Comparison of ENCODE assay signal across 1 cellular context in genomic region chr6:16758163-16758975, GRCh38.
TF ChIP-seq lines count a peak whose summit lies in the region.

No MANE protein-coding gene starts in this region.

TF ChIP-seq in HEK293, 187 proteins besides CTCF, POLR2A, EP300 and RAD21 (continued from another document):
- TF ChIP-seq, protein P1, sequence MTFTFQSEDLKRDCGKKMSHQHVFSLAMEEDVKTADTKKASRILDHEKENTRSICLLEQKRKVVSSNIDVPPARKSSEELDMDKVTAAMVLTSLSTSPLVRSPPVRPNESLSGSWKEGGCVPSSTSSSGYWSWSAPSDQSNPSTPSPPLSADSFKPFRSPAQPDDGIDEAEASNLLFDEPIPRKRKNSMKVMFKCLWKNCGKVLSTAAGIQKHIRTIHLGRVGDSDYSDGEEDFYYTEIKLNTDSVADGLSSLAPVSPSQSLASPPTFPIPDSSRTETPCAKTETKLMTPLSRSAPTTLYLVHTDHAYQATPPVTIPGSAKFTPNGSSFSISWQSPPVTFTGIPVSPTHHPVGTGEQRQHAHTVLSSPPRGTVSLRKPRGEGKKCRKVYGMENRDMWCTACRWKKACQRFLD (tag by site-specific recombination; IDR thresholded peaks at IDR 0.05): no peak
- TF ChIP-seq PRDM1 (tag by site-specific recombination; IDR thresholded peaks at IDR 0.05) (0 out of 2 replicates have a peak, but pooled peaks have one; percentile 7), SCRT1 (tag by site-specific recombination; IDR thresholded peaks at IDR 0.05; ENCODE audit: borderline replicate concordance) (peak; percentile 57), ZNF670 (tag by site-specific recombination; IDR thresholded peaks at IDR 0.05; ENCODE audit: low read depth) (no peak), ZBTB17 (tag by site-specific recombination; IDR thresholded peaks at IDR 0.05) (peak; percentile 82)
- TF ChIP-seq, protein P2, sequence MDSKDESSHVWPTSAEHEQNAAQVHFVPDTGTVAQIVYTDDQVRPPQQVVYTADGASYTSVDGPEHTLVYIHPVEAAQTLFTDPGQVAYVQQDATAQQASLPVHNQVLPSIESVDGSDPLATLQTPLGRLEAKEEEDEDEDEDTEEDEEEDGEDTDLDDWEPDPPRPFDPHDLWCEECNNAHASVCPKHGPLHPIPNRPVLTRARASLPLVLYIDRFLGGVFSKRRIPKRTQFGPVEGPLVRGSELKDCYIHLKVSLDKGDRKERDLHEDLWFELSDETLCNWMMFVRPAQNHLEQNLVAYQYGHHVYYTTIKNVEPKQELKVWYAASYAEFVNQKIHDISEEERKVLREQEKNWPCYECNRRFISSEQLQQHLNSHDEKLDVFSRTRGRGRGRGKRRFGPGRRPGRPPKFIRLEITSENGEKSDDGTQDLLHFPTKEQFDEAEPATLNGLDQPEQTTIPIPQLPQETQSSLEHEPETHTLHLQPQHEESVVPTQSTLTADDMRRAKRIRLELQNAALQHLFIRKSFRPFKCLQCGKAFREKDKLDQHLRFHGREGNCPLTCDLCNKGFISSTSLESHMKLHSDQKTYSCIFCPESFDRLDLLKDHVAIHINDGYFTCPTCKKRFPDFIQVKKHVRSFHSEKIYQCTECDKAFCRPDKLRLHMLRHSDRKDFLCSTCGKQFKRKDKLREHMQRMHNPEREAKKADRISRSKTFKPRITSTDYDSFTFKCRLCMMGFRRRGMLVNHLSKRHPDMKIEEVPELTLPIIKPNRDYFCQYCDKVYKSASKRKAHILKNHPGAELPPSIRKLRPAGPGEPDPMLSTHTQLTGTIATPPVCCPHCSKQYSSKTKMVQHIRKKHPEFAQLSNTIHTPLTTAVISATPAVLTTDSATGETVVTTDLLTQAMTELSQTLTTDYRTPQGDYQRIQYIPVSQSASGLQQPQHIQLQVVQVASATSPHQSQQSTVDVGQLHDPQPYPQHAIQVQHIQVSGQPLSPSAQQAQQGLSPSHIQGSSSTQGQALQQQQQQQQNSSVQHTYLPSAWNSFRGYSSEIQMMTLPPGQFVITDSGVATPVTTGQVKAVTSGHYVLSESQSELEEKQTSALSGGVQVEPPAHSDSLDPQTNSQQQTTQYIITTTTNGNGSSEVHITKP (tag by site-specific recombination; IDR thresholded peaks at IDR 0.05): 0 out of 2 replicates have a peak, but pooled peaks have one; percentile 8
- TF ChIP-seq, protein P3, sequence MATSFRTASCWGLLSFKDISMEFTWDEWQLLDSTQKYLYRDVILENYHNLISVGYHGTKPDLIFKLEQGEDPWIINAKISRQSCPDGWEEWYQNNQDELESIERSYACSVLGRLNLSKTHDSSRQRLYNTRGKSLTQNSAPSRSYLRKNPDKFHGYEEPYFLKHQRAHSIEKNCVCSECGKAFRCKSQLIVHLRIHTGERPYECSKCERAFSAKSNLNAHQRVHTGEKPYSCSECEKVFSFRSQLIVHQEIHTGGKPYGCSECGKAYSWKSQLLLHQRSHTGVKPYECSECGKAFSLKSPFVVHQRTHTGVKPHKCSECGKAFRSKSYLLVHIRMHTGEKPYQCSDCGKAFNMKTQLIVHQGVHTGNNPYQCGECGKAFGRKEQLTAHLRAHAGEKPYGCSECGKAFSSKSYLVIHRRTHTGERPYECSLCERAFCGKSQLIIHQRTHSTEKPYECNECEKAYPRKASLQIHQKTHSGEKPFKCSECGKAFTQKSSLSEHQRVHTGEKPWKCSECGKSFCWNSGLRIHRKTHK (tag by site-specific recombination; IDR thresholded peaks at IDR 0.05): no peak
TF ChIP-seq in HEK293: peak in this region for 11.
